38 cellular contexts compared by ENCODE assay signal in genomic region chr9:72903103-72903502, GRCh38. TPM values are rescaled to one million over a fixed set of nuclear protein-coding genes. Genes with fewer than 3 reads are reported as not detected.
DNase-seq lines count a peak whose midpoint lies in the region; ATAC-seq, FAIRE-seq and TF ChIP-seq lines count a peak whose summit lies in the region.
"Had no signal": no experiment of that assay in that cellular context is flagged by ENCODE, and none has a peak within 500 bp of the region (broad histone marks: within the 10 kb centered on the region; RNA-seq: fewer than 3 reads in every experiment).

No MANE protein-coding gene starts in this region.

- H3K4me1 Mint-ChIP-seq in CD14-positive monocyte (peaks cover 21% of the 10 kb centered on the region), T-cell (no peaks in the 10 kb centered on the region)
- H3K4me1 Mint-ChIP-seq: B cell; CD4-positive, alpha-beta memory T cell; CD4-positive, CD25-positive, alpha-beta regulatory T cell; CD8-positive, alpha-beta memory T cell had no signal

- no peak for DNase-seq in A549 (ENCODE audit: low read depth in 1 of 2, low spot score in 1 of 2)
- peak; percentile 32 for DNase-seq in NCI-H1048 (lab: John Stamatoyannopoulos, UW)
- DNase-seq in NCI-H526 (lab: John Stamatoyannopoulos, UW), result peak; percentile 17 to 42
- DNase-seq in NCI-H526 treated with DMSO at 0.1 percent for 48 hours (lab: John Stamatoyannopoulos, UW), result peak; percentile 33
- no peak for DNase-seq in CD14-positive monocyte (ENCODE audit: low spot score)
- no peak for DNase-seq in T-cell
- DNase-seq in epidermal melanocyte (ENCODE audit: insufficient read length, low spot score), result no peak
- DNase-seq: 8988T; ACHN; AML-193; BE2C; C1 segment of cervical spinal cord; Caco-2; Calu3; CD4-positive, alpha-beta memory T cell; CD4-positive, alpha-beta T cell; CD4-positive, CD25-positive, alpha-beta regulatory T cell; CD8-positive, alpha-beta memory T cell; CD8-positive, alpha-beta T cell; COR-L47; DMS 273 treated with DMSO at 0.1 percent for 48 hours; DMS153; DMS53; DMS79; DMS79 treated with DMSO at 0.1 percent for 48 hours; DND-41; EL had no signal

- H3K27me3 Mint-ChIP-seq in CD14-positive monocyte (ENCODE audit: low read depth in 3 of 3), result no peaks in the 10 kb centered on the region
- peaks cover 3 to 6% of the 10 kb centered on the region in 2 donors for H3K27me3 Mint-ChIP-seq in T-cell
- H3K27me3 Mint-ChIP-seq: B cell; CD4-positive, alpha-beta T cell; CD4-positive, CD25-positive, alpha-beta regulatory T cell had no signal

- H3K4me1 ChIP-seq in A549, result peaks cover 100% of the 10 kb centered on the region
- H3K4me1 ChIP-seq: BE2C; BLaER1; BLaER1 treated with 17β-estradiol and CSF1 and Interleukin-3, amounts not matched to agents 10 nM and 100 nM; Caco-2 had no signal

- H3K4me3 Mint-ChIP-seq in CD14-positive monocyte (no peak overlapping the region), T-cell (no peak overlapping the region)
- H3K4me3 Mint-ChIP-seq: B cell; CD4-positive, alpha-beta memory T cell; CD4-positive, alpha-beta T cell; CD4-positive, CD25-positive, alpha-beta regulatory T cell; CD8-positive, alpha-beta memory T cell; CD8-positive, alpha-beta T cell had no signal

- peak in 1 of 2 experiments; percentile 4; a peak in 3 of 6 replicates for ATAC-seq in A549
- no peak for ATAC-seq in GM21786 (IDR thresholded peaks at IDR 0.05; ENCODE audit: unreplicated experiment)
- ATAC-seq in T-cell (replicated peaks in 1 of 4), result no peak
- ATAC-seq: CD8-positive, alpha-beta T cell had no signal

- no peak overlapping the region for H3K4me3 ChIP-seq in A549
- H3K4me3 ChIP-seq: BLaER1; BLaER1 treated with 17β-estradiol and CSF1 and Interleukin-3, amounts not matched to agents 10 nM and 100 nM had no signal

- H3K4me2 ChIP-seq in A549, result peak overlapping the region; percentile 47
- H3K4me2 ChIP-seq: BLaER1; BLaER1 treated with 17β-estradiol and CSF1 and Interleukin-3, amounts not matched to agents 10 nM and 100 nM had no signal

- TF ChIP-seq POLR2A in A549 (IDR thresholded peaks at IDR 0.05; ENCODE audit: low read length), result no peak

- H3K9me3 Mint-ChIP-seq in CD14-positive monocyte (no peaks in the 10 kb centered on the region), T-cell (no peaks in the 10 kb centered on the region)
- H3K9me3 Mint-ChIP-seq: CD4-positive, alpha-beta memory T cell; CD4-positive, alpha-beta T cell; CD8-positive, alpha-beta memory T cell; CD8-positive, alpha-beta T cell had no signal

- H3K9me3 ChIP-seq in A549, result no peaks in the 10 kb centered on the region
- H3K9me3 ChIP-seq: BE2C; BLaER1; BLaER1 treated with 17β-estradiol and CSF1 and Interleukin-3, amounts not matched to agents 10 nM and 100 nM; Caco-2 had no signal

- TF ChIP-seq RAD21 in A549 (conservative IDR thresholded peaks at IDR 0.05 in 1 of 2, IDR thresholded peaks at IDR 0.05 in 1 of 2), result no peak

- CTCF ChIA-PET in A549 (lab: Yijun Ruan, JAX) (no interaction called here), T-cell (lab: Charles Lee) (no interaction called here)

- H3K36me3 Mint-ChIP-seq in CD14-positive monocyte (peaks cover 37 to 58% of the 10 kb centered on the region in 2 donors), T-cell (no peaks in the 10 kb centered on the region)
- H3K36me3 Mint-ChIP-seq: CD4-positive, alpha-beta memory T cell; CD4-positive, CD25-positive, alpha-beta regulatory T cell; CD8-positive, alpha-beta memory T cell; CD8-positive, alpha-beta T cell had no signal

- no peak for TF ChIP-seq EP300 in A549 (IDR thresholded peaks at IDR 0.05)

- POLR2A ChIA-PET in A549 (lab: Yijun Ruan, JAX) (no interaction called here), T-cell (lab: Charles Lee) (no interaction called here)

- H3K27ac Mint-ChIP-seq in CD14-positive monocyte (no peak overlapping the region), T-cell (no peak overlapping the region)
- H3K27ac Mint-ChIP-seq: B cell; CD4-positive, alpha-beta memory T cell; CD4-positive, alpha-beta T cell; CD4-positive, CD25-positive, alpha-beta regulatory T cell; CD8-positive, alpha-beta memory T cell; CD8-positive, alpha-beta T cell had no signal

- H3K27ac ChIP-seq in A549, result peak overlapping the region in 1 of 2 experiments; percentile 49; a peak in 3 of 6 replicates
- H3K27ac ChIP-seq: 22Rv1; BLaER1; BLaER1 treated with 17β-estradiol and CSF1 and Interleukin-3, amounts not matched to agents 10 nM and 100 nM; C4-2B had no signal

- WGBS in A549 (ENCODE audit: missing lambda C conversion rate), result 72% methylated on average over 4 of the region's 4 CpGs

- intact Hi-C loops in CD14-positive monocyte (cut with micrococcal nuclease), result no loop called here

- peak; percentile 70 for FAIRE-seq in A549 (lab: Jason Lieb, UNC)
- FAIRE-seq: A204.1, D721Med had no signal

- TF ChIP-seq CTCF in A549 (IDR thresholded peaks at IDR 0.05) (no peak), CD14-positive monocyte (IDR thresholded peaks at IDR 0.05) (no peak)

TF ChIP-seq in A549, 52 proteins besides CTCF, POLR2A, EP300 and RAD21:
- peak; percentile 93 for TF ChIP-seq FOSB (CRISPR knock-in tag; IDR thresholded peaks at IDR 0.05)
- TF ChIP-seq TP53 (CRISPR knock-in tag; IDR thresholded peaks at IDR 0.05), result peak; percentile 70; the same call in 1 of the 2 replicates
- TF ChIP-seq NPAS2 (CRISPR knock-in tag; IDR thresholded peaks at IDR 0.05; ENCODE audit: borderline replicate concordance), result no peak
- TF ChIP-seq REST (IDR thresholded peaks at IDR 0.05), result no peak
- TF ChIP-seq TFCP2L1 (CRISPR knock-in tag; IDR thresholded peaks at IDR 0.05), result peak; percentile 83; the same call in 1 of the 2 replicates
- TF ChIP-seq NFE2L2 (conservative IDR thresholded peaks at IDR 0.05; ENCODE audit: low read length), result no peak
- TF ChIP-seq FOXS1 (CRISPR knock-in tag; IDR thresholded peaks at IDR 0.05), result no peak
- TF ChIP-seq RARB (CRISPR knock-in tag; IDR thresholded peaks at IDR 0.05), result peak; percentile 79
- peak; percentile 87 for TF ChIP-seq HOXA7 (CRISPR knock-in tag; IDR thresholded peaks at IDR 0.05)
- TF ChIP-seq POLR2AphosphoS2 (conservative IDR thresholded peaks at IDR 0.05; ENCODE audit: low read length), result peak; percentile 36; the same call in 1 of the 2 replicates

RNA-seq across cellular contexts. Expression of gene ALDH1A1, which starts 49.8 kb away (rescaled TPM):
- polyA plus RNA-seq in A549 (2011; rRNA removed) (6,119 and 8,617 TPM in 2 replicates), A549 (2017; fragmentation: RNase III; extraction: RNeasy Plus Mini Kit Qiagen cat#74134 plus additional on column Dnase treatment) (9,362 to 9,987 TPM (median 9,373 TPM) in 3 replicates), CD14-positive monocyte (100 to 1,000 TPM; 105 to 117 TPM)
- 2,623 and 3,095 TPM in 2 replicates for polyA plus RNA-seq in A549 (2012; cell fraction: cytosol; rRNA removed)
- 1,463 and 2,252 TPM in 2 replicates for polyA plus RNA-seq in A549 (2012; cell fraction: nucleus; rRNA removed)
- 2,553 and 2,631 TPM in 2 replicates for polyA minus RNA-seq in A549 (2011; rRNA and poly(A)+ RNA removed)
- total RNA-seq in T-cell, result 1 to 10 TPM in 2 of 5 donors, under 1 TPM in 3; 0.47 to 1.3 (median 0.95) TPM
- total RNA-seq: A172; B cell; CD8-positive, alpha-beta T cell; Daoy; G401 had no signal
- polyA plus RNA-seq: CD4-positive, alpha-beta memory T cell; CD8-positive, alpha-beta memory T cell had no signal

Comparison
In these comparisons a context has a peak if more than half of its experiments do, and no peak if none do; other contexts are left out.
1. DNase-seq: peak in NCI-H1048 (single experiment), NCI-H526 (2 of 2) and NCI-H526 treated with DMSO at 0.1 percent for 48 hours (single experiment); none in A549 (0 of 2), CD14-positive monocyte (single experiment), T-cell (0 of 34) and epidermal melanocyte (single experiment).
2. RNA of gene ALDH1A1, which starts 49.8 kb away (polyA plus RNA-seq): 1,463 to 9,987 TPM in A549; 105 to 117 TPM in CD14-positive monocyte; every median in the first group is over 10 times any median in the second.